16 cellular contexts compared by ENCODE assay signal in genomic region chr17:43860927-43861622, GRCh38. TPM values are rescaled to one million over a fixed set of nuclear protein-coding genes. Genes with fewer than 3 reads are reported as not detected.
DNase-seq lines count a peak whose midpoint lies in the region; ATAC-seq and TF ChIP-seq lines count a peak whose summit lies in the region.
"Had no signal": no experiment of that assay in that cellular context is flagged by ENCODE, and none has a peak within 500 bp of the region (broad histone marks: within the 10 kb centered on the region; RNA-seq: fewer than 3 reads in every experiment).

No MANE protein-coding gene starts in this region.

- TF ChIP-seq CTCF in endodermal cell (conservative IDR thresholded peaks at IDR 0.05) = no peak
- TF ChIP-seq CTCF in nephron progenitor cell (IDR thresholded peaks at IDR 0.05) = no peak
- TF ChIP-seq CTCF in uterus (IDR thresholded peaks at IDR 0.05) = no peak

- no peak overlapping the region for H3K4me3 ChIP-seq in endodermal cell (ENCODE audit: low read length)
- H3K4me3 ChIP-seq in uterus = no peak overlapping the region

- no peaks in the 10 kb centered on the region for H3K4me1 Mint-ChIP-seq in endodermal cell
- peaks cover 50% of the 10 kb centered on the region for H3K4me1 Mint-ChIP-seq in nephron progenitor cell

- 92 to 100% methylated on average over 2 to 9 of the region's 9 CpGs for WGBS in endodermal cell (ENCODE audit: insufficient coverage in 1 of 2, insufficient read length in 1 of 2), 2 experiments

- DNase-seq in DMS 273 (lab: John Stamatoyannopoulos, UW; ENCODE audit: unreplicated experiment) = peak; percentile 49
- no peak for DNase-seq in DMS 273 treated with DMSO at 0.1 percent for 48 hours (lab: John Stamatoyannopoulos, UW)
- DNase-seq in endodermal cell = no peak
- DNase-seq in nephron progenitor cell = no peak
- DNase-seq in uterus = peak; percentile 31 to 61
- DNase-seq: activated CD4-positive, CD25-positive, alpha-beta regulatory T cell treated with anti-CD3 and anti-CD28 coated beads, Interleukin-2, amount 50 U/mL, for 72 hours; activated gamma-delta T cell treated with Interleukin-2 at 50 U/mL for 16 hours; CD4-positive, alpha-beta T cell; GOT3; NCI-H1092; NK-92 treated with Interleukin-12 subunit alpha and Interleukin-12 subunit beta, amount 100 ng/mL, for 24 hours had no signal

- H3K9me3 Mint-ChIP-seq in endodermal cell (peaks cover 5% of the 10 kb centered on the region), nephron progenitor cell (no peaks in the 10 kb centered on the region)
- H3K9me3 Mint-ChIP-seq: CD4-positive, alpha-beta T cell had no signal

- H3K27ac ChIP-seq in endodermal cell (ENCODE audit: low read depth, low read length) = peak overlapping the region; percentile 10
- H3K27ac ChIP-seq in uterus = peak overlapping the region in 1 of 2 donors; percentile 14
- H3K27ac ChIP-seq: 22Rv1 had no signal

- no peaks in the 10 kb centered on the region for H3K27me3 Mint-ChIP-seq in endodermal cell (ENCODE audit: insufficient read depth)
- peaks cover 22% of the 10 kb centered on the region for H3K27me3 Mint-ChIP-seq in nephron progenitor cell (ENCODE audit: low read depth, poor library complexity)

- no peaks in the 10 kb centered on the region for H3K36me3 ChIP-seq in endodermal cell (ENCODE audit: control insufficient read depth, insufficient read depth, low read length)
- H3K36me3 ChIP-seq in uterus = no peaks in the 10 kb centered on the region

- no peaks in the 10 kb centered on the region for H3K9me3 ChIP-seq in endodermal cell (ENCODE audit: control insufficient read depth, low read length)
- H3K9me3 ChIP-seq in uterus = no peaks in the 10 kb centered on the region

- no peak overlapping the region for H3K9ac ChIP-seq in endodermal cell (ENCODE audit: extremely low read depth, low read length, poor library complexity, severe bottlenecking)

- no peak for TF ChIP-seq POLR2A in uterus (IDR thresholded peaks at IDR 0.05)

- ATAC-seq in HG02678 (IDR thresholded peaks at IDR 0.05; ENCODE audit: unreplicated experiment) (no peak), GM18511 (IDR thresholded peaks at IDR 0.05; ENCODE audit: unreplicated experiment) (no peak), HG02798 (IDR thresholded peaks at IDR 0.05; ENCODE audit: poor library complexity, unreplicated experiment) (no peak)

- H3K36me3 Mint-ChIP-seq in endodermal cell (ENCODE audit: low read depth) (no peaks in the 10 kb centered on the region), nephron progenitor cell (ENCODE audit: low read depth) (no peaks in the 10 kb centered on the region)

- no peaks in the 10 kb centered on the region for H3K27me3 ChIP-seq in endodermal cell (ENCODE audit: control insufficient read depth, insufficient read depth, low read length, poor library complexity, severe bottlenecking)
- H3K27me3 ChIP-seq in uterus = no peaks in the 10 kb centered on the region

- no peak overlapping the region for H3K4me3 Mint-ChIP-seq in endodermal cell
- peak overlapping the region; percentile 24 for H3K4me3 Mint-ChIP-seq in nephron progenitor cell
- H3K4me3 Mint-ChIP-seq: CD4-positive, alpha-beta T cell had no signal

- H3K27ac Mint-ChIP-seq in endodermal cell = no peak overlapping the region
- H3K27ac Mint-ChIP-seq in nephron progenitor cell = peak overlapping the region; percentile 25
- H3K27ac Mint-ChIP-seq: CD4-positive, alpha-beta T cell had no signal

- intact Hi-C loops in uterus (cut with DNase I; ENCODE audit: low total_unique reads) = no loop called here

- H3K4me1 ChIP-seq in endodermal cell (ENCODE audit: control insufficient read depth, insufficient read depth, low read length) (no peaks in the 10 kb centered on the region), uterus (no peaks in the 10 kb centered on the region)

RNA-seq across cellular contexts. Expression of gene CD300LG, which starts 14.1 kb away (rescaled TPM):
- not detected for total RNA-seq in endodermal cell
- not detected for polyA plus RNA-seq in endodermal cell (2013, experiment 1 of 2)
- not detected for polyA plus RNA-seq in endodermal cell (2013, experiment 2 of 2)
- 1 to 10 TPM in 3 of 4 donors, not detected in 1; 2.1 to 6.5 (median 6.2) TPM for total RNA-seq in uterus
- total RNA-seq: CD4-positive, alpha-beta T cell; T-helper 2 cell treated with Interferon-gamma antibody and Interleukin-4, amounts not matched to agents 100 ng/mL and 5 ng/mL, for 36 hours had no signal

RNA-seq across cellular contexts. Expression of gene MPP3, which starts 28.1 kb away (rescaled TPM):
- total RNA-seq in endodermal cell = 1 to 10 TPM; 5.8 to 6.8 TPM
- 6.6 TPM for polyA plus RNA-seq in endodermal cell (2013, experiment 1 of 2)
- polyA plus RNA-seq in endodermal cell (2013, experiment 2 of 2) = 10.8 TPM
- 10 to 100 TPM in 3 of 4 donors, 1 to 10 TPM in 1; 5.6 to 21.2 (median 15.8) TPM for total RNA-seq in uterus
- total RNA-seq: T-helper 2 cell treated with Interferon-gamma antibody and Interleukin-4, amounts not matched to agents 100 ng/mL and 5 ng/mL, for 36 hours had no signal

RNA-seq across cellular contexts. Expression of gene MPP2, which starts 46.3 kb away (rescaled TPM):
- total RNA-seq in endodermal cell (10 to 100 TPM; 16.2 to 18.3 TPM), uterus (10 to 100 TPM in 3 of 4 donors, 1 to 10 TPM in 1; 2.0 to 20.9 (median 13.3) TPM)
- polyA plus RNA-seq in endodermal cell (2013, experiment 1 of 2) = 19.7 TPM
- 18.1 TPM for polyA plus RNA-seq in endodermal cell (2013, experiment 2 of 2)

Comparison
In these comparisons a context has a peak if more than half of its experiments do, and no peak if none do; other contexts are left out.
1. DNase-seq: peak in DMS 273 (single experiment) and uterus (2 of 2); none in DMS 273 treated with DMSO at 0.1 percent for 48 hours (single experiment), endodermal cell (single experiment) and nephron progenitor cell (single experiment).